7 cellular contexts compared by ENCODE assay signal in genomic region chr4:924107-925096, GRCh38. TPM values are rescaled to one million over a fixed set of nuclear protein-coding genes. Genes with fewer than 3 reads are reported as not detected.
DNase-seq lines count a peak whose midpoint lies in the region; ATAC-seq lines count a peak whose summit lies in the region.

No MANE protein-coding gene starts in this region.

- no peak for DNase-seq in activated naive CD8-positive, alpha-beta T cell treated with anti-CD3 and anti-CD28 coated beads, Interleukin-2, amount 10 ng/mL, durations not matched to agents 7 days and 5 days
- peak; percentile 61 for DNase-seq in natural killer cell treated with Interleukin-12 subunit alpha and Interleukin-12 subunit beta and Interleukin-15 and Interleukin-18, amount 100 ng/mL, for 72 hours (ENCODE audit: low spot score)
- no peak for DNase-seq in COLO829 (ENCODE audit: low spot score)
- DNase-seq in epidermal melanocyte (ENCODE audit: insufficient read length, low spot score) = no peak
- no peak for DNase-seq in DMS53 treated with DMSO at 0.1 percent for 48 hours (lab: John Stamatoyannopoulos, UW; ENCODE audit: unreplicated experiment)

- no peaks in the 10 kb centered on the region for H3K9me3 Mint-ChIP-seq in activated naive CD8-positive, alpha-beta T cell treated with anti-CD3 and anti-CD28 coated beads, Interleukin-2, amount 10 ng/mL, durations not matched to agents 7 days and 5 days
- no peaks in the 10 kb centered on the region for H3K9me3 Mint-ChIP-seq in natural killer cell treated with Interleukin-12 subunit alpha and Interleukin-12 subunit beta and Interleukin-15 and Interleukin-18, amount 100 ng/mL, for 72 hours

- ATAC-seq in GM18511 (IDR thresholded peaks at IDR 0.05; ENCODE audit: unreplicated experiment) (peak; percentile 48), HG03108 (IDR thresholded peaks at IDR 0.05; ENCODE audit: unreplicated experiment) (peak; percentile 35)
- ATAC-seq in activated naive CD8-positive, alpha-beta T cell treated with anti-CD3 and anti-CD28 coated beads, Interleukin-2, amount 10 ng/mL, durations not matched to agents 7 days and 5 days (ENCODE audit: low read depth) = peak; percentile 39
- ATAC-seq in natural killer cell treated with Interleukin-12 subunit alpha and Interleukin-12 subunit beta and Interleukin-15 and Interleukin-18, amount 100 ng/mL, for 72 hours = peak; percentile 64 to 81

- no peak overlapping the region for H3K27ac Mint-ChIP-seq in activated naive CD8-positive, alpha-beta T cell treated with anti-CD3 and anti-CD28 coated beads, Interleukin-2, amount 10 ng/mL, durations not matched to agents 7 days and 5 days
- peak overlapping the region; percentile 76 to 85 for H3K27ac Mint-ChIP-seq in natural killer cell treated with Interleukin-12 subunit alpha and Interleukin-12 subunit beta and Interleukin-15 and Interleukin-18, amount 100 ng/mL, for 72 hours

- POLR2A ChIA-PET in activated naive CD8-positive, alpha-beta T cell treated with anti-CD3 and anti-CD28 coated beads, Interleukin-2, amount 10 ng/mL, durations not matched to agents 7 days and 5 days (lab: Charles Lee) = interaction anchor here (0.7 to 1.4 kb wide), 3 partner anchors 8 to 321 kb away, joined by 4 to 5 read pairs (median 4); partner anchors contain the start of genes GAK, IDUA and TMEM175

- H3K27me3 Mint-ChIP-seq in activated naive CD8-positive, alpha-beta T cell treated with anti-CD3 and anti-CD28 coated beads, Interleukin-2, amount 10 ng/mL, durations not matched to agents 7 days and 5 days = no peaks in the 10 kb centered on the region
- no peaks in the 10 kb centered on the region for H3K27me3 Mint-ChIP-seq in natural killer cell treated with Interleukin-12 subunit alpha and Interleukin-12 subunit beta and Interleukin-15 and Interleukin-18, amount 100 ng/mL, for 72 hours

- H3K4me3 Mint-ChIP-seq in activated naive CD8-positive, alpha-beta T cell treated with anti-CD3 and anti-CD28 coated beads, Interleukin-2, amount 10 ng/mL, durations not matched to agents 7 days and 5 days = no peak overlapping the region
- H3K4me3 Mint-ChIP-seq in natural killer cell treated with Interleukin-12 subunit alpha and Interleukin-12 subunit beta and Interleukin-15 and Interleukin-18, amount 100 ng/mL, for 72 hours = peak overlapping the region; percentile 63

- peaks cover 26% of the 10 kb centered on the region for H3K36me3 Mint-ChIP-seq in activated naive CD8-positive, alpha-beta T cell treated with anti-CD3 and anti-CD28 coated beads, Interleukin-2, amount 10 ng/mL, durations not matched to agents 7 days and 5 days
- H3K36me3 Mint-ChIP-seq in natural killer cell treated with Interleukin-12 subunit alpha and Interleukin-12 subunit beta and Interleukin-15 and Interleukin-18, amount 100 ng/mL, for 72 hours = no peaks in the 10 kb centered on the region

- peaks cover 33% of the 10 kb centered on the region for H3K4me1 Mint-ChIP-seq in activated naive CD8-positive, alpha-beta T cell treated with anti-CD3 and anti-CD28 coated beads, Interleukin-2, amount 10 ng/mL, durations not matched to agents 7 days and 5 days
- H3K4me1 Mint-ChIP-seq in natural killer cell treated with Interleukin-12 subunit alpha and Interleukin-12 subunit beta and Interleukin-15 and Interleukin-18, amount 100 ng/mL, for 72 hours (ENCODE audit: low read depth in 2 of 2) = peaks cover 56 to 57% of the 10 kb centered on the region in 2 donors

RNA-seq across cellular contexts. Expression of gene GAK, which starts 7.7 kb away (rescaled TPM):
- total RNA-seq in activated naive CD8-positive, alpha-beta T cell treated with anti-CD3 and anti-CD28 coated beads, Interleukin-2, amount 10 ng/mL, durations not matched to agents 7 days and 5 days = 100 to 1,000 TPM; 169 to 182 TPM
- total RNA-seq in natural killer cell treated with Interleukin-12 subunit alpha and Interleukin-12 subunit beta and Interleukin-15 and Interleukin-18, amount 100 ng/mL, for 72 hours = 100 to 1,000 TPM; 168 to 234 TPM

RNA-seq across cellular contexts. Expression of gene TMEM175, which starts 7.9 kb away (rescaled TPM):
- total RNA-seq in activated naive CD8-positive, alpha-beta T cell treated with anti-CD3 and anti-CD28 coated beads, Interleukin-2, amount 10 ng/mL, durations not matched to agents 7 days and 5 days = 10 to 100 TPM; 38.2 to 39.8 TPM
- total RNA-seq in natural killer cell treated with Interleukin-12 subunit alpha and Interleukin-12 subunit beta and Interleukin-15 and Interleukin-18, amount 100 ng/mL, for 72 hours = 10 to 100 TPM; 26.5 to 29.2 TPM

RNA-seq across cellular contexts. Expression of gene DGKQ, which starts 49.0 kb away (rescaled TPM):
- total RNA-seq in activated naive CD8-positive, alpha-beta T cell treated with anti-CD3 and anti-CD28 coated beads, Interleukin-2, amount 10 ng/mL, durations not matched to agents 7 days and 5 days = 10 to 100 TPM; 31.3 to 32.4 TPM
- total RNA-seq in natural killer cell treated with Interleukin-12 subunit alpha and Interleukin-12 subunit beta and Interleukin-15 and Interleukin-18, amount 100 ng/mL, for 72 hours = 10 to 100 TPM; 15.4 to 19.6 TPM
